Comparison of ENCODE assay signal across 18 cellular contexts in the genomic region with DNA sequence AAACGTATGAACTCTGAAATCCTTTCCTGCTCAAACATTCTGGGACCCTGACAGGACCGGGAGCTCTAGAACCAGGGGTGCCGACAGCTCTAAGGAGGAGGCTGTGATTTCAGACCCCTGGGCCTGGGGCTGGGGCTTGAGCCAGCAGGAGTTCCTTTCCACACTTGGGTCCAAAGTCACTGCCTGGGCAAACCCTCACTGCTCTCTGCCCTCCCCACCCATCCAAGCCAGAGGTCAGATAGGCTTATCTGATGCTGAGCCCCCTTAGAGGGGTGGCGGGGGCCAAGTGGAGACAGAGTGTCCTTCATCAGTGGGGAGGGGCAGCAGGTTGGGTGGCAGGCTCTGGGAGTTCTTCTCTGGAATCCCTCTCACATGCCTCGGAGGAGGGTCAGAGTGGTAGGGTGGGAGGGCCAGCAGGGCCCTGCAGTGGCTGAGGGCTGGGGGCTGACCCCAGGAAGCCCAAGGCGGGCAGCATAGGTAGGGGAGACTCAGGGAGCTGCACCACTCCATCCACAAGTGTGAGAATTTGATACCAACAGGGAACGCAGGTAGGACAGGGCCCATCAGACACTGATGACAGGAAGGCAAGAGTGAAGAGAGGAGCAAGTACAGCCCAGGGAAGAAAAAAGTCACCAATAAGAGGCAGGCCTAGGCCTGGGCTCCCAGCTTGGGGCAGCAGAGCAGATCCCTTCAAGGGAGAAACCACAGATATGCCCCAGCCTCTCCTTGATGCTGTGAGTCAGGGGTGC.
DNase-seq lines count a peak whose midpoint lies in the region; ATAC-seq and TF ChIP-seq lines count a peak whose summit lies in the region.
"Had no signal": no experiment of that assay in that cellular context is flagged by ENCODE, and none has a peak within 500 bp of the region (broad histone marks: within the 10 kb centered on the region; RNA-seq: fewer than 3 reads in every experiment).

No MANE protein-coding gene starts in this region.

- peaks cover 0 to 15% (median 0%) of the 10 kb centered on the region in 11 experiments; a peak in 1 of 22 replicates for H4K20me1 ChIP-seq in BLaER1 treated with 17β-estradiol and CSF1 and Interleukin-3, amounts not matched to agents 10 nM and 100 nM
- no peaks in the 10 kb centered on the region for H4K20me1 ChIP-seq in neural progenitor cell (ENCODE audit: low read depth)

- H3K4me1 ChIP-seq in BLaER1 treated with 17β-estradiol and CSF1 and Interleukin-3, amounts not matched to agents 10 nM and 100 nM = peaks cover 42 to 95% (median 74%) of the 10 kb centered on the region in 10 experiments
- H3K4me1 ChIP-seq in neural progenitor cell = peaks cover 38% of the 10 kb centered on the region

- TF ChIP-seq CTCF in fibroblast of mammary gland (conservative IDR thresholded peaks at IDR 0.05; ENCODE audit: control insufficient read depth, insufficient read depth, low read depth, low read length) = no peak
- no peak for TF ChIP-seq CTCF in neural progenitor cell (IDR thresholded peaks at IDR 0.05)

- H3K9me3 ChIP-seq in BLaER1 treated with 17β-estradiol and CSF1 and Interleukin-3, amounts not matched to agents 10 nM and 100 nM (replicated peaks in 1 of 11) = no peaks in the 10 kb centered on the region
- no peaks in the 10 kb centered on the region for H3K9me3 ChIP-seq in neural progenitor cell (ENCODE audit: low read depth)
- H3K9me3 ChIP-seq: neutrophil had no signal

- H3K27ac Mint-ChIP-seq in neural progenitor cell = peak overlapping the region; percentile 95
- H3K27ac Mint-ChIP-seq: stimulated activated naive B cell treated with anti-CD40 and anti-IgM and Interleukin-4, amounts not matched to agents 10 μg/mL and 1 μg/mL and 100 μg/mL, for 72 hours had no signal

- no peaks in the 10 kb centered on the region for H3K79me2 ChIP-seq in neural progenitor cell (ENCODE audit: low read depth)

- H3K4me3 Mint-ChIP-seq in neural progenitor cell = no peak overlapping the region
- H3K4me3 Mint-ChIP-seq: activated naive CD4-positive, alpha-beta T cell treated with anti-CD3 and anti-CD28 coated beads, Interleukin-2, amount 50 U/mL, for 24 hours; stimulated activated naive B cell treated with anti-CD40 and anti-IgM and Interleukin-4, amounts not matched to agents 10 μg/mL and 1 μg/mL and 100 μg/mL, for 72 hours had no signal

- H3K4me1 Mint-ChIP-seq in neural progenitor cell = peaks cover 52% of the 10 kb centered on the region

- H3K9me3 Mint-ChIP-seq in neural progenitor cell = no peaks in the 10 kb centered on the region
- H3K9me3 Mint-ChIP-seq: activated naive CD4-positive, alpha-beta T cell treated with anti-CD3 and anti-CD28 coated beads, Interleukin-2, amount 50 U/mL, for 24 hours; stimulated activated naive B cell treated with anti-CD40 and anti-IgM and Interleukin-4, amounts not matched to agents 10 μg/mL and 1 μg/mL and 100 μg/mL, for 72 hours had no signal

- H3K27me3 Mint-ChIP-seq in neural progenitor cell (ENCODE audit: insufficient read depth, low read depth) = peaks cover 4% of the 10 kb centered on the region

- H3F3A ChIP-seq in neural progenitor cell (ENCODE audit: low read depth) = peaks cover 33% of the 10 kb centered on the region

- peak overlapping the region; percentile 4 to 92 (median 41); a peak in 20 of 22 replicates for H3K4me2 ChIP-seq in BLaER1 treated with 17β-estradiol and CSF1 and Interleukin-3, amounts not matched to agents 10 nM and 100 nM
- H3K4me2 ChIP-seq in neural progenitor cell = no peak overlapping the region

- no peaks in the 10 kb centered on the region for H3K36me3 Mint-ChIP-seq in neural progenitor cell
- H3K36me3 Mint-ChIP-seq: activated naive CD4-positive, alpha-beta T cell treated with anti-CD3 and anti-CD28 coated beads, Interleukin-2, amount 50 U/mL, for 24 hours had no signal

- peak overlapping the region in 2 of 11 experiments; percentile 6 to 9; a peak in 3 of 22 replicates for H3K9ac ChIP-seq in BLaER1 treated with 17β-estradiol and CSF1 and Interleukin-3, amounts not matched to agents 10 nM and 100 nM
- no peak overlapping the region for H3K9ac ChIP-seq in neural progenitor cell

- peaks cover 33 to 41% (median 35%) of the 10 kb centered on the region in 11 experiments for H3K27me3 ChIP-seq in BLaER1 treated with 17β-estradiol and CSF1 and Interleukin-3, amounts not matched to agents 10 nM and 100 nM
- H3K27me3 ChIP-seq in neural progenitor cell = peaks cover 10% of the 10 kb centered on the region

- H3K4me3 ChIP-seq in BLaER1 treated with 17β-estradiol and CSF1 and Interleukin-3, amounts not matched to agents 10 nM and 100 nM = no peak overlapping the region
- H3K4me3 ChIP-seq in fibroblast of mammary gland (ENCODE audit: control insufficient read depth, low read depth, low read length) (no peak overlapping the region), neural progenitor cell (no peak overlapping the region)

- peak; percentile 68 for DNase-seq in LHCN-M2 (ENCODE audit: low read depth)
- peak; percentile 38 for DNase-seq in fibroblast of mammary gland (ENCODE audit: low read depth)
- DNase-seq in neural progenitor cell (ENCODE audit: low spot score) = no peak
- DNase-seq in AG08395 (ENCODE audit: low spot score) = no peak
- no peak for DNase-seq in SHP77 (lab: John Stamatoyannopoulos, UW)
- no peak for DNase-seq in AG20443 (ENCODE audit: low spot score)
- DNase-seq: activated CD4-positive, alpha-beta T cell treated with anti-CD3 and anti-CD28 coated beads for 48 hours; activated T-cell treated with anti-CD3 and anti-CD28 coated beads for 4 hours; caudate nucleus; DMS53; NCI-H2107; small intestine; stimulated activated naive B cell treated with anti-CD40 and anti-IgM and Interleukin-4, amounts not matched to agents 10 μg/mL and 1 μg/mL and 100 μg/mL, for 72 hours; trophoblast cell had no signal

- H2AFZ ChIP-seq in neural progenitor cell (replicated peaks) = no peak overlapping the region

- no peaks in the 10 kb centered on the region for H3K36me3 ChIP-seq in BLaER1 treated with 17β-estradiol and CSF1 and Interleukin-3, amounts not matched to agents 10 nM and 100 nM
- no peaks in the 10 kb centered on the region for H3K36me3 ChIP-seq in neural progenitor cell
- H3K36me3 ChIP-seq: neutrophil had no signal

- ATAC-seq in GM18861 (IDR thresholded peaks at IDR 0.05; ENCODE audit: unreplicated experiment) = no peak
- ATAC-seq: stimulated activated naive B cell treated with anti-CD40 and anti-IgM and Interleukin-4, amounts not matched to agents 10 μg/mL and 1 μg/mL and 100 μg/mL, for 72 hours had no signal

- peak overlapping the region in 7 of 11 experiments; percentile 2 to 38 (median 26); a peak in 9 of 22 replicates for H3K27ac ChIP-seq in BLaER1 treated with 17β-estradiol and CSF1 and Interleukin-3, amounts not matched to agents 10 nM and 100 nM
- no peak overlapping the region for H3K27ac ChIP-seq in neural progenitor cell
- H3K27ac ChIP-seq: neutrophil had no signal

Comparison
In these comparisons a context has a peak if more than half of its experiments do, and no peak if none do; other contexts are left out.
1. DNase-seq: peak in LHCN-M2 (single experiment) and fibroblast of mammary gland (single experiment); none in neural progenitor cell (single experiment), AG08395 (single experiment), SHP77 (0 of 2) and AG20443 (single experiment).